Comparison of ENCODE assay signal across 8 cellular contexts in genomic region chr11:69643646-69644045, GRCh38. TPM values are rescaled to one million over a fixed set of nuclear protein-coding genes. Genes with fewer than 3 reads are reported as not detected.
DNase-seq lines count a peak whose midpoint lies in the region; ATAC-seq and TF ChIP-seq lines count a peak whose summit lies in the region.

No MANE protein-coding gene starts in this region.

- H3K9me3 ChIP-seq in cardiac muscle cell (ENCODE audit: low read depth) = no peaks in the 10 kb centered on the region
- no peaks in the 10 kb centered on the region for H3K9me3 ChIP-seq in right cardiac atrium (ENCODE audit: control insufficient read depth, low read length)
- no peaks in the 10 kb centered on the region for H3K9me3 ChIP-seq in ascending aorta
- no peaks in the 10 kb centered on the region for H3K9me3 ChIP-seq in left lung
- H3K9me3 ChIP-seq in tibial nerve = no peaks in the 10 kb centered on the region

- TF ChIP-seq CTCF in cardiac muscle cell (IDR thresholded peaks at IDR 0.05; ENCODE audit: low read depth, low read length) (peak; percentile 2), ascending aorta (IDR thresholded peaks at IDR 0.05) (no peak), left lung (IDR thresholded peaks at IDR 0.05) (peak in 1 of 2 donors; percentile 10), tibial nerve (IDR thresholded peaks at IDR 0.05) (peak in 1 of 5 experiments; percentile 14)

- intact Hi-C loops in right cardiac atrium (cut with DNase I) (loop anchor here (5.0 to 10.0 kb wide), 5 partner anchors 346 to 1179 kb away; partner anchors contain the start of genes MYEOV (in 1 of the 4) and PPP6R3 (in 1 of the 4)), ascending aorta (cut with DNase I) (loop anchor here (1.0 to 5.0 kb wide), 9 partner anchors 27 to 801 kb away; partner anchors contain the start of gene CPT1A), left lung (cut with DNase I) (loop anchor here (5.0 to 10.0 kb wide), 3 partner anchors 349 to 541 kb away; partner anchors contain the start of gene MYEOV (in 1 of the 2))

- DNase-seq in cardiac muscle cell (ENCODE audit: low read depth in 1 of 2, low spot score in 1 of 2) (no peak), right cardiac atrium (no peak), ascending aorta (ENCODE audit: low spot score in 2 of 2) (no peak), left lung (no peak), tibial nerve (ENCODE audit: low spot score in 2 of 2) (no peak), DMS79 (lab: John Stamatoyannopoulos, UW) (no peak)
- DNase-seq in activated effector memory CD4-positive, alpha-beta T cell treated with Interleukin-2 at 50 U/mL for 16 hours = no peak

- H3K4me3 ChIP-seq in cardiac muscle cell (no peak overlapping the region), right cardiac atrium (ENCODE audit: low read length) (no peak overlapping the region), ascending aorta (peak overlapping the region; percentile 88), left lung (peak overlapping the region; percentile 51 to 78), tibial nerve (peak overlapping the region in 3 of 4 donors; percentile 59 to 73 (median 64))

- H3K4me1 ChIP-seq in cardiac muscle cell (ENCODE audit: low read depth) (peaks cover 9% of the 10 kb centered on the region), right cardiac atrium (ENCODE audit: control insufficient read depth, insufficient read depth, low read length) (peaks cover 3% of the 10 kb centered on the region), ascending aorta (peaks cover 5 to 30% of the 10 kb centered on the region in 2 donors), left lung (peaks cover 20 to 62% of the 10 kb centered on the region in 2 donors), tibial nerve (peaks cover 0 to 82% (median 47%) of the 10 kb centered on the region in 4 donors)

- H3K27me3 ChIP-seq in cardiac muscle cell (peaks cover 40% of the 10 kb centered on the region), right cardiac atrium (ENCODE audit: control insufficient read depth, insufficient read depth) (no peaks in the 10 kb centered on the region), ascending aorta (no peaks in the 10 kb centered on the region), left lung (peaks cover 5 to 60% of the 10 kb centered on the region in 2 donors), tibial nerve (peaks cover 0 to 6% of the 10 kb centered on the region in 2 donors)

- WGBS in right cardiac atrium = 47% methylated on average over 27 of the region's 27 CpGs
- 23 to 49% methylated on average over 14 to 17 of the region's 27 CpGs for WGBS in tibial nerve, 2 donors

- TF ChIP-seq EP300 in tibial nerve (IDR thresholded peaks at IDR 0.05) = no peak

- ATAC-seq in right cardiac atrium = no peak
- ATAC-seq in left lung = no peak
- ATAC-seq in GM21447 (IDR thresholded peaks at IDR 0.05; ENCODE audit: unreplicated experiment) = no peak

- TF ChIP-seq POLR2A in tibial nerve (IDR thresholded peaks at IDR 0.05) = no peak

- H3K36me3 ChIP-seq in cardiac muscle cell = no peaks in the 10 kb centered on the region
- peaks cover 10 to 24% of the 10 kb centered on the region in 2 donors for H3K36me3 ChIP-seq in ascending aorta
- H3K36me3 ChIP-seq in left lung = peaks cover 0 to 21% of the 10 kb centered on the region in 2 donors
- H3K36me3 ChIP-seq in tibial nerve = peaks cover 0 to 24% (median 0%) of the 10 kb centered on the region in 3 donors

- H3K27ac ChIP-seq in cardiac muscle cell (no peak overlapping the region), right cardiac atrium (ENCODE audit: low read length) (no peak overlapping the region), ascending aorta (peak overlapping the region; percentile 33 to 49), left lung (no peak overlapping the region), tibial nerve (peak overlapping the region; percentile 79 to 90 (median 85))

RNA-seq across cellular contexts. Expression of gene CCND1, which starts 2.7 kb away (rescaled TPM):
- total RNA-seq in cardiac muscle cell (29.2 and 36.5 TPM in 2 replicates), right cardiac atrium (100 to 1,000 TPM; 113 to 149 (median 142) TPM), ascending aorta (90.6 TPM), left lung (100 to 1,000 TPM; 243 to 581 TPM), tibial nerve (100 to 1,000 TPM; 108 to 259 (median 168) TPM)
- polyA plus RNA-seq in cardiac muscle cell (20.1 and 41.6 TPM in 2 replicates), right cardiac atrium (55.9 TPM)

RNA-seq across cellular contexts. Expression of gene LTO1, which starts 31.5 kb away (rescaled TPM):
- total RNA-seq in cardiac muscle cell = 20.2 and 26.2 TPM in 2 replicates
- 23.0 and 31.7 TPM in 2 replicates for polyA plus RNA-seq in cardiac muscle cell
- total RNA-seq in right cardiac atrium = 10 to 100 TPM in 3 of 4 donors, 1 to 10 TPM in 1; 8.7 to 13.6 (median 10.6) TPM
- polyA plus RNA-seq in right cardiac atrium = 10.1 TPM
- 10.2 TPM for total RNA-seq in ascending aorta
- 10 to 100 TPM; 18.0 to 21.6 TPM for total RNA-seq in left lung
- total RNA-seq in tibial nerve = 10 to 100 TPM; 22.5 to 29.9 (median 23.1) TPM

Comparison
In these comparisons a context has a peak if more than half of its experiments do, and no peak if none do; other contexts are left out.
1. H3K27ac ChIP-seq: peak in ascending aorta (2 of 2) and tibial nerve (4 of 4); none in cardiac muscle cell (single experiment), right cardiac atrium (single experiment) and left lung (0 of 2).
2. H3K4me3 ChIP-seq: peak in ascending aorta (2 of 2), left lung (2 of 2) and tibial nerve (3 of 4); none in cardiac muscle cell (single experiment) and right cardiac atrium (single experiment).